Comparison of ENCODE assay signal across 12 cellular contexts in genomic region chr5:139639619-139640431, GRCh38. TPM values are rescaled to one million over a fixed set of nuclear protein-coding genes. Genes with fewer than 3 reads are reported as not detected.
DNase-seq lines count a peak whose midpoint lies in the region; ATAC-seq, FAIRE-seq and TF ChIP-seq lines count a peak whose summit lies in the region.
"Had no signal": no experiment of that assay in that cellular context is flagged by ENCODE, and none has a peak within 500 bp of the region (broad histone marks: within the 10 kb centered on the region; RNA-seq: fewer than 3 reads in every experiment).

No MANE protein-coding gene starts in this region.

- no peak for FAIRE-seq in GM19239 (lab: Jason Lieb, UNC)
- FAIRE-seq: H54, small intestine had no signal

- no peaks in the 10 kb centered on the region for H3K9me3 Mint-ChIP-seq in CD4-positive, CD25-positive, alpha-beta regulatory T cell
- H3K9me3 Mint-ChIP-seq in H9, result no peaks in the 10 kb centered on the region; a peak in 1 of 5 replicates

- no peaks in the 10 kb centered on the region for H3K36me3 ChIP-seq in CD4-positive, CD25-positive, alpha-beta regulatory T cell (ENCODE audit: control insufficient read depth, insufficient read depth, low read length)
- H3K36me3 ChIP-seq in body of pancreas (replicated peaks in 1 of 2; ENCODE audit: insufficient read depth in 1 of 2, low read depth in 2 of 2), result no peaks in the 10 kb centered on the region
- H3K36me3 ChIP-seq: cardiac muscle cell, upper lobe of left lung had no signal

- no peak for ATAC-seq in CD4-positive, CD25-positive, alpha-beta regulatory T cell (ENCODE audit: low read depth in 2 of 2)
- no peak for ATAC-seq in body of pancreas

- no peak overlapping the region for H4K5ac ChIP-seq in H9 (ENCODE audit: insufficient read length, low read depth, low read length)

- H2BK20ac ChIP-seq in H9 (ENCODE audit: low read depth, low read length, poor library complexity, severe bottlenecking), result no peak overlapping the region

- H2BK15ac ChIP-seq in H9 (ENCODE audit: low read depth, low read length), result no peak overlapping the region

- no peak overlapping the region for H3K18ac ChIP-seq in H9 (ENCODE audit: insufficient read length, low read depth, low read length)

- H3K4ac ChIP-seq in H9 (ENCODE audit: low read depth, low read length), result no peak overlapping the region

- TF ChIP-seq CTCF in body of pancreas (IDR thresholded peaks at IDR 0.05) (no peak), H9 (conservative IDR thresholded peaks at IDR 0.05) (no peak)

- H3K23me2 ChIP-seq in H9 (ENCODE audit: insufficient read length, low read depth, low read length, poor library complexity, severe bottlenecking), result no peaks in the 10 kb centered on the region

- peaks cover 15 to 55% (median 37%) of the 10 kb centered on the region in 4 donors for H3K4me1 Mint-ChIP-seq in CD4-positive, CD25-positive, alpha-beta regulatory T cell
- H3K4me1 Mint-ChIP-seq in H9, result peaks cover 68 to 81% of the 10 kb centered on the region in 2 experiments

- peak overlapping the region in 1 of 3 donors; percentile 57 for H3K27ac Mint-ChIP-seq in CD4-positive, CD25-positive, alpha-beta regulatory T cell
- no peak overlapping the region for H3K27ac Mint-ChIP-seq in H9

- H3K4me3 ChIP-seq in CD4-positive, CD25-positive, alpha-beta regulatory T cell (ENCODE audit: low read depth, low read length), result no peak overlapping the region
- H3K4me3 ChIP-seq in body of pancreas, result no peak overlapping the region
- H3K4me3 ChIP-seq: cardiac muscle cell, upper lobe of left lung had no signal

- no peak overlapping the region for H3K23ac ChIP-seq in H9 (ENCODE audit: insufficient read length, low read depth, low read length)

- no peak overlapping the region for H3K9ac ChIP-seq in H9 (ENCODE audit: extremely low read depth, insufficient read length, low read length)

- H3K27ac ChIP-seq in CD4-positive, CD25-positive, alpha-beta regulatory T cell (ENCODE audit: insufficient read depth, low read length, poor library complexity, severe bottlenecking), result no peak overlapping the region
- peak overlapping the region; percentile 91 to 98 (median 98) for H3K27ac ChIP-seq in body of pancreas
- no peak overlapping the region for H3K27ac ChIP-seq in H9 (ENCODE audit: insufficient read length, low read depth, low read length)
- H3K27ac ChIP-seq: cardiac muscle cell had no signal

- no peak overlapping the region for H3K56ac ChIP-seq in H9 (ENCODE audit: insufficient read length, low read depth, low read length)

- H2BK120ac ChIP-seq in H9 (ENCODE audit: low read depth, low read length, poor library complexity, severe bottlenecking), result no peak overlapping the region

- no peak overlapping the region for H2AFZ ChIP-seq in H9 (ENCODE audit: low read length)

- no peaks in the 10 kb centered on the region for H3K27me3 Mint-ChIP-seq in CD4-positive, CD25-positive, alpha-beta regulatory T cell
- peaks cover 22% of the 10 kb centered on the region for H3K27me3 Mint-ChIP-seq in H9 (ENCODE audit: low read depth)

- H3K79me2 ChIP-seq in H9 (ENCODE audit: insufficient read depth, low read length), result no peaks in the 10 kb centered on the region

- H2BK5ac ChIP-seq in H9 (ENCODE audit: insufficient read length, low read length), result no peak overlapping the region

- no peak for TF ChIP-seq POLR2A in body of pancreas (IDR thresholded peaks at IDR 0.05)

- H3K9me3 ChIP-seq in CD4-positive, CD25-positive, alpha-beta regulatory T cell (ENCODE audit: control insufficient read depth in 2 of 2, low read length in 2 of 2), result no peaks in the 10 kb centered on the region
- H3K9me3 ChIP-seq in body of pancreas, result no peaks in the 10 kb centered on the region
- H3K9me3 ChIP-seq in H9 (ENCODE audit: control insufficient read depth, low read depth, low read length), result no peaks in the 10 kb centered on the region
- H3K9me3 ChIP-seq: upper lobe of left lung had no signal

- no peak overlapping the region for H2AK5ac ChIP-seq in H9 (ENCODE audit: insufficient read length, low read length)

- peak overlapping the region; percentile 7 to 57 (median 32) for H3K4me3 Mint-ChIP-seq in CD4-positive, CD25-positive, alpha-beta regulatory T cell
- peak overlapping the region in 1 of 2 experiments; percentile 60; a peak in 2 of 5 replicates for H3K4me3 Mint-ChIP-seq in H9

- no peak for DNase-seq in CD4-positive, CD25-positive, alpha-beta regulatory T cell
- peak; percentile 75 for DNase-seq in HT1080 (ENCODE audit: low read depth)
- DNase-seq in body of pancreas, result peak; percentile 73 to 84 (median 80)
- DNase-seq in myocyte (ENCODE audit: low read depth), result peak; percentile 62
- DNase-seq in SK-N-DZ (ENCODE audit: low spot score), result no peak
- no peak for DNase-seq in H9
- no peak for DNase-seq in NCI-H2171 treated with DMSO at 0.1 percent for 48 hours (lab: John Stamatoyannopoulos, UW)
- DNase-seq in GM19239 (ENCODE audit: insufficient read length, low spot score), result no peak
- DNase-seq: small intestine, upper lobe of left lung had no signal

- no peaks in the 10 kb centered on the region for H3K36me3 Mint-ChIP-seq in CD4-positive, CD25-positive, alpha-beta regulatory T cell
- no peaks in the 10 kb centered on the region; a peak in 2 of 7 replicates for H3K36me3 Mint-ChIP-seq in H9 (ENCODE audit: insufficient read depth in 1 of 3, low read depth in 3 of 3)

- no peaks in the 10 kb centered on the region for H3K79me1 ChIP-seq in H9 (ENCODE audit: insufficient read depth, low read depth, low read length, poor library complexity, severe bottlenecking)

- peaks cover 42% of the 10 kb centered on the region for H3K4me1 ChIP-seq in CD4-positive, CD25-positive, alpha-beta regulatory T cell (ENCODE audit: control insufficient read depth, insufficient read depth, low read length, poor library complexity, severe bottlenecking)
- H3K4me1 ChIP-seq in body of pancreas (peaks cover 84% of the 10 kb centered on the region), H9 (ENCODE audit: insufficient read depth, low read length) (peaks cover 30% of the 10 kb centered on the region; the same call in 1 of the 2 replicates)

- H4K20me1 ChIP-seq in H9 (ENCODE audit: control insufficient read depth, insufficient read depth, insufficient read length), result no peaks in the 10 kb centered on the region

- no peak overlapping the region for H3T11ph ChIP-seq in H9 (ENCODE audit: low read length)

- H3K27me3 ChIP-seq in CD4-positive, CD25-positive, alpha-beta regulatory T cell (ENCODE audit: control insufficient read depth, insufficient read depth, low read length), result no peaks in the 10 kb centered on the region
- H3K27me3 ChIP-seq in body of pancreas (no peaks in the 10 kb centered on the region), H9 (ENCODE audit: insufficient read depth, low read length) (no peaks in the 10 kb centered on the region; the same call in 1 of the 2 replicates)
- H3K27me3 ChIP-seq: cardiac muscle cell, upper lobe of left lung had no signal

- no peak overlapping the region for H3K14ac ChIP-seq in H9 (ENCODE audit: insufficient read depth, low read length)

- no peak overlapping the region for H4K91ac ChIP-seq in H9 (ENCODE audit: insufficient read length, low read depth, low read length)

- WGBS in body of pancreas, 2 donors, result 40 to 54% methylated on average over 2 to 10 of the region's 11 CpGs
- no CpG with 5 or more reads among the region's 11 CpGs for WGBS in H9 (ENCODE audit: extremely low coverage, insufficient read length, low lambda C conversion rate)

- intact Hi-C loops in body of pancreas (cut with DNase I), result loop anchor here (10.0 kb wide), 1 partner anchor 45 kb away; no protein-coding TSS in a partner anchor

- no peak overlapping the region for H4K8ac ChIP-seq in H9 (replicated peaks; ENCODE audit: insufficient read length, low read depth, low read length)

- no peak overlapping the region for H2BK12ac ChIP-seq in H9 (ENCODE audit: insufficient read length, low read depth, low read length)

- H3K4me2 ChIP-seq in H9 (ENCODE audit: insufficient read depth, insufficient read length, low read length), result no peak overlapping the region

RNA-seq across cellular contexts. Expression of gene CXXC5, which starts 8.3 kb away (rescaled TPM):
- 4.6 TPM for total RNA-seq in CD4-positive, CD25-positive, alpha-beta regulatory T cell
- polyA plus RNA-seq in CD4-positive, CD25-positive, alpha-beta regulatory T cell, result 10 to 100 TPM in 1 of 4 donors, 1 to 10 TPM in 3; 7.2 to 12.7 (median 8.4) TPM
- 49.4 and 54.9 TPM in 2 replicates for total RNA-seq in HT1080 (2014; rRNA removed; shearing (Covaris generic))
- 29.7 and 30.4 TPM in 2 replicates for polyA plus RNA-seq in HT1080 (2015; cell fraction: cytosol; rRNA removed)
- 19.3 and 19.5 TPM in 2 replicates for polyA plus RNA-seq in HT1080 (2015; cell fraction: nucleus; rRNA removed)
- total RNA-seq in body of pancreas (10 to 100 TPM; 86.6 to 87.7 TPM), myocyte (246 and 253 TPM in 2 replicates), H9 (2021) (105 and 107 TPM in 2 replicates)
- 186 TPM for polyA plus RNA-seq in myocyte (2012)
- 24.9 and 31.1 TPM in 2 replicates for polyA plus RNA-seq in SK-N-DZ (2014; cell fraction: cytosol; rRNA removed)
- 15.4 and 23.8 TPM in 2 replicates for polyA plus RNA-seq in SK-N-DZ (2014; cell fraction: nucleus; rRNA removed)

Comparison
In these comparisons a context has a peak if more than half of its experiments do, and no peak if none do; other contexts are left out.
1. DNase-seq: peak in HT1080 (single experiment), body of pancreas (4 of 4) and myocyte (single experiment); none in CD4-positive, CD25-positive, alpha-beta regulatory T cell (0 of 3), SK-N-DZ (single experiment), H9 (single experiment), NCI-H2171 treated with DMSO at 0.1 percent for 48 hours (single experiment) and GM19239 (single experiment).
2. H3K27ac ChIP-seq: peak in body of pancreas (4 of 4); none in CD4-positive, CD25-positive, alpha-beta regulatory T cell (single experiment) and H9 (single experiment).